ENCODE assay signal across 22 cellular contexts in the genomic region with DNA sequence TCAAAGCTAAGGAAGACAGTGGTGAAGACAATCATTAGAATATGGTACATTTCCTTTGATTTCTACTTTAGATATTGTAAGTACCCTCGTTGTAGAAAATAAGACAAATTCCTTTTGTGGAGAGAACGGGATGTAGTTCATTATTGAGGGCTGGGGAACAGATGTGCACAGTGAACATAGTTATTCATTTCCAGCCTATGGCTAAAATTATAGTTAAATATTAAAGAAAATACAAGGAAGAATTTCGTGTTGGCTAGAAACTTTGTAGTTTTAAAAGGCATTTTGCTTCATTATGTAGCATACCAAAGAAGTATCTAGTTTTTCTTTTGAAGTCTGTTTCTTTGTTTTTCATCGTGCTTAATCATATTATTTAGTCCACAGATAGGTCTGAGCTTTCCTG.
DNase-seq lines count a peak whose midpoint lies in the region; ATAC-seq and TF ChIP-seq lines count a peak whose summit lies in the region.
"Had no signal": no experiment of that assay in that cellular context is flagged by ENCODE, and none has a peak within 500 bp of the region (broad histone marks: within the 10 kb centered on the region; RNA-seq: fewer than 3 reads in every experiment).

No MANE protein-coding gene starts in this region.

- no peak overlapping the region for H3K4me3 ChIP-seq in esophagus squamous epithelium
- peak overlapping the region in 1 of 2 donors; percentile 26 for H3K4me3 ChIP-seq in mucosa of rectum (ENCODE audit: low read length in 2 of 2)
- H3K4me3 ChIP-seq in thyroid gland (replicated peaks in 1 of 3), result no peak overlapping the region
- H3K4me3 ChIP-seq: GM23248, K562, SJCRH30 had no signal

- H3K36me3 ChIP-seq in esophagus squamous epithelium, result peaks cover 0 to 88% (median 0%) of the 10 kb centered on the region in 3 donors
- H3K36me3 ChIP-seq in mucosa of rectum (ENCODE audit: control insufficient read depth in 2 of 2, insufficient read depth in 2 of 2, low read length in 2 of 2), result peaks cover 0 to 7% of the 10 kb centered on the region in 2 donors
- peaks cover 8 to 10% of the 10 kb centered on the region in 2 donors for H3K36me3 ChIP-seq in thyroid gland

- peaks cover 22% of the 10 kb centered on the region for H3K4me1 Mint-ChIP-seq in Calu3 (ENCODE audit: low read depth, unreplicated experiment)
- H3K4me1 Mint-ChIP-seq: CD4-positive, CD25-positive, alpha-beta regulatory T cell had no signal

- H3K27ac ChIP-seq in esophagus squamous epithelium (peak overlapping the region in 3 of 4 donors; percentile 46 to 71 (median 60)), mucosa of rectum (ENCODE audit: low read depth in 2 of 2, low read length in 2 of 2) (peak overlapping the region; percentile 10 to 57), thyroid gland (peak overlapping the region; percentile 50 to 79 (median 77))
- H3K27ac ChIP-seq: GM23248, HL-60, SJCRH30 had no signal

- H3K4me1 ChIP-seq in esophagus squamous epithelium, result peaks cover 0 to 26% (median 0%) of the 10 kb centered on the region in 3 donors
- peaks cover 11 to 19% of the 10 kb centered on the region in 2 donors for H3K4me1 ChIP-seq in mucosa of rectum (ENCODE audit: control insufficient read depth in 2 of 2, insufficient read depth in 2 of 2, low read length in 2 of 2)
- peaks cover 44 to 46% of the 10 kb centered on the region in 2 donors for H3K4me1 ChIP-seq in thyroid gland
- H3K4me1 ChIP-seq: SJCRH30 had no signal

- no peaks in the 10 kb centered on the region for H3K27me3 Mint-ChIP-seq in Calu3 (ENCODE audit: unreplicated experiment)
- H3K27me3 Mint-ChIP-seq: CD4-positive, CD25-positive, alpha-beta regulatory T cell had no signal

- H3K27me3 ChIP-seq in esophagus squamous epithelium, result no peaks in the 10 kb centered on the region
- no peaks in the 10 kb centered on the region for H3K27me3 ChIP-seq in mucosa of rectum (ENCODE audit: control insufficient read depth in 2 of 2, insufficient read depth in 2 of 2, low read length in 2 of 2)
- no peaks in the 10 kb centered on the region for H3K27me3 ChIP-seq in thyroid gland
- H3K27me3 ChIP-seq: SJCRH30 had no signal

- TF ChIP-seq CTCF in Calu3 (IDR thresholded peaks at IDR 0.05; ENCODE audit: unreplicated experiment) (no peak), esophagus squamous epithelium (IDR thresholded peaks at IDR 0.05) (no peak), thyroid gland (IDR thresholded peaks at IDR 0.05) (no peak)

- ATAC-seq in GM18867 (IDR thresholded peaks at IDR 0.05; ENCODE audit: unreplicated experiment), result no peak
- ATAC-seq: HepG2, K562, Panc1 had no signal

- TF ChIP-seq POLR2A in esophagus squamous epithelium (IDR thresholded peaks at IDR 0.05) (no peak), thyroid gland (IDR thresholded peaks at IDR 0.05) (no peak)

- H3K9me3 ChIP-seq in esophagus squamous epithelium (no peaks in the 10 kb centered on the region), mucosa of rectum (ENCODE audit: control insufficient read depth in 2 of 2, low read length in 2 of 2) (no peaks in the 10 kb centered on the region), thyroid gland (no peaks in the 10 kb centered on the region)
- H3K9me3 ChIP-seq: SJCRH30 had no signal

- peaks cover 17% of the 10 kb centered on the region for H3K36me3 Mint-ChIP-seq in Calu3 (ENCODE audit: insufficient read depth, unreplicated experiment)

- whole genome bisulfite sequencing in esophagus squamous epithelium, 2 donors, result 80 to 85% methylated on average over 4 of the region's 4 CpGs
- 77 to 82% methylated on average over 4 of the region's 4 CpGs for whole genome bisulfite sequencing in thyroid gland, 2 donors

- H3K9ac ChIP-seq in mucosa of rectum (ENCODE audit: low read depth in 1 of 2, low read length in 2 of 2), result no peak overlapping the region
- H3K9ac ChIP-seq: GM23248 had no signal

- DNase-seq in Calu3 (no peak), esophagus squamous epithelium (lab: John Stamatoyannopoulos, UW) (no peak), thyroid gland (no peak), dermis blood vessel endothelial cell (no peak), HK-2 (ENCODE audit: unreplicated experiment) (no peak)
- DNase-seq: CD4-positive, CD25-positive, alpha-beta regulatory T cell; GM23248; H9; HFFc6; MM.1S; NCI-H1048; NCI-H1417 treated with DMSO at 0.1 percent for 48 hours; NCI-H187 treated with DMSO at 0.1 percent for 48 hours; NCI-H2107; NK-92 treated with Interleukin-12 subunit alpha and Interleukin-12 subunit beta, amount 100 ng/mL, for 24 hours; SJCRH30 had no signal

- peak overlapping the region; percentile 56 for H3K4me3 Mint-ChIP-seq in Calu3 (ENCODE audit: low read depth, unreplicated experiment)
- H3K4me3 Mint-ChIP-seq: CD4-positive, CD25-positive, alpha-beta regulatory T cell; H9; HFFc6 had no signal

- peak overlapping the region; percentile 69 for H3K27ac Mint-ChIP-seq in Calu3 (ENCODE audit: unreplicated experiment)
- H3K27ac Mint-ChIP-seq: HFFc6 had no signal

- no peaks in the 10 kb centered on the region for H3K9me3 Mint-ChIP-seq in Calu3 (ENCODE audit: low read depth, unreplicated experiment)
- H3K9me3 Mint-ChIP-seq: CD4-positive, CD25-positive, alpha-beta regulatory T cell; H9; HFFc6 had no signal

- intact Hi-C loops in Calu3 (cut with micrococcal nuclease; ENCODE audit: unreplicated experiment), result no loop called here
- intact Hi-C loops in esophagus squamous epithelium (cut with DNase I), result no loop called here
- intact Hi-C loops in thyroid gland (cut with DNase I), result no loop called here

- BruUV-seq in Calu3 (replicated peaks; lab: Mats Ljungman, UMichigan), result no TSS peak

- CTCF ChIA-PET in Calu3 (lab: Charles Lee), result no interaction called here
